In the genomic region with DNA sequence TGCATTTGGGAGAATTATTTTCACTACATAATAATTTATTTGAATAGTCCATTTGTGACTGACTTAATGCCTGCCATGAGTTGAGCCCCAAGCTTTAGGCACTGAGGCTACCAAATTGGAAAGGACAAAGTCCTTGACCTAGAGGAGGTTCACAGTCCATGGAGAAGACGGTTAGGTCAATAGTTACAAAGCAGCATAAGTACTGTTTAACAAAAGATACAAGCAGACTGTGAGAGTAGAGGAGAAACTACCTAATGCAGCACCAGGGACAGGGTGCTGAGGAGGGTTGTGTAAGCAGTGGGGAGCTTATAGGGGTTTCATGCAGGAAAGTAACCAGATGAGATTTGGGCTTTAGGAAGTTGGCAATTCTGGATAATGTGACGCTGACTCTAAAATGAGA, we compare ENCODE assay signal across 1 cellular context.
A peak's percentile ranks its signal among the peaks of the same experiment; 100 is the strongest.
TF ChIP-seq lines count a peak whose summit lies in the region.

No MANE protein-coding gene starts in this region.

TF ChIP-seq in HepG2, 621 proteins besides CTCF, POLR2A, EP300 and RAD21 (continued from another document and continues in another):
- TF ChIP-seq, protein P1, sequence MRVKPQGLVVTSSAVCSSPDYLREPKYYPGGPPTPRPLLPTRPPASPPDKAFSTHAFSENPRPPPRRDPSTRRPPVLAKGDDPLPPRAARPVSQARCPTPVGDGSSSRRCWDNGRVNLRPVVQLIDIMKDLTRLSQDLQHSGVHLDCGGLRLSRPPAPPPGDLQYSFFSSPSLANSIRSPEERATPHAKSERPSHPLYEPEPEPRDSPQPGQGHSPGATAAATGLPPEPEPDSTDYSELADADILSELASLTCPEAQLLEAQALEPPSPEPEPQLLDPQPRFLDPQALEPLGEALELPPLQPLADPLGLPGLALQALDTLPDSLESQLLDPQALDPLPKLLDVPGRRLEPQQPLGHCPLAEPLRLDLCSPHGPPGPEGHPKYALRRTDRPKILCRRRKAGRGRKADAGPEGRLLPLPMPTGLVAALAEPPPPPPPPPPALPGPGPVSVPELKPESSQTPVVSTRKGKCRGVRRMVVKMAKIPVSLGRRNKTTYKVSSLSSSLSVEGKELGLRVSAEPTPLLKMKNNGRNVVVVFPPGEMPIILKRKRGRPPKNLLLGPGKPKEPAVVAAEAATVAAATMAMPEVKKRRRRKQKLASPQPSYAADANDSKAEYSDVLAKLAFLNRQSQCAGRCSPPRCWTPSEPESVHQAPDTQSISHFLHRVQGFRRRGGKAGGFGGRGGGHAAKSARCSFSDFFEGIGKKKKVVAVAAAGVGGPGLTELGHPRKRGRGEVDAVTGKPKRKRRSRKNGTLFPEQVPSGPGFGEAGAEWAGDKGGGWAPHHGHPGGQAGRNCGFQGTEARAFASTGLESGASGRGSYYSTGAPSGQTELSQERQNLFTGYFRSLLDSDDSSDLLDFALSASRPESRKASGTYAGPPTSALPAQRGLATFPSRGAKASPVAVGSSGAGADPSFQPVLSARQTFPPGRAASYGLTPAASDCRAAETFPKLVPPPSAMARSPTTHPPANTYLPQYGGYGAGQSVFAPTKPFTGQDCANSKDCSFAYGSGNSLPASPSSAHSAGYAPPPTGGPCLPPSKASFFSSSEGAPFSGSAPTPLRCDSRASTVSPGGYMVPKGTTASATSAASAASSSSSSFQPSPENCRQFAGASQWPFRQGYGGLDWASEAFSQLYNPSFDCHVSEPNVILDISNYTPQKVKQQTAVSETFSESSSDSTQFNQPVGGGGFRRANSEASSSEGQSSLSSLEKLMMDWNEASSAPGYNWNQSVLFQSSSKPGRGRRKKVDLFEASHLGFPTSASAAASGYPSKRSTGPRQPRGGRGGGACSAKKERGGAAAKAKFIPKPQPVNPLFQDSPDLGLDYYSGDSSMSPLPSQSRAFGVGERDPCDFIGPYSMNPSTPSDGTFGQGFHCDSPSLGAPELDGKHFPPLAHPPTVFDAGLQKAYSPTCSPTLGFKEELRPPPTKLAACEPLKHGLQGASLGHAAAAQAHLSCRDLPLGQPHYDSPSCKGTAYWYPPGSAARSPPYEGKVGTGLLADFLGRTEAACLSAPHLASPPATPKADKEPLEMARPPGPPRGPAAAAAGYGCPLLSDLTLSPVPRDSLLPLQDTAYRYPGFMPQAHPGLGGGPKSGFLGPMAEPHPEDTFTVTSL (CRISPR knock-in tag; IDR thresholded peaks at IDR 0.05; ENCODE audit: borderline replicate concordance), result peak; percentile 86; the same call in 1 of the 2 replicates
- TF ChIP-seq, protein P2, sequence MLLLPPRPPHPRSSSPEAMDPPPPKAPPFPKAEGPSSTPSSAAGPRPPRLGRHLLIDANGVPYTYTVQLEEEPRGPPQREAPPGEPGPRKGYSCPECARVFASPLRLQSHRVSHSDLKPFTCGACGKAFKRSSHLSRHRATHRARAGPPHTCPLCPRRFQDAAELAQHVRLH (CRISPR knock-in tag; IDR thresholded peaks at IDR 0.05; ENCODE audit: borderline replicate concordance, low read depth), result 0 out of 2 replicates have a peak, but pooled peaks have one; percentile 19
- TF ChIP-seq ZFP36L2 (CRISPR knock-in tag; IDR thresholded peaks at IDR 0.05), result no peak
- TF ChIP-seq FOXO1 (CRISPR knock-in tag; IDR thresholded peaks at IDR 0.05), result no peak; the same call in 1 of the 2 replicates
- TF ChIP-seq WIZ (CRISPR knock-in tag; IDR thresholded peaks at IDR 0.05), result no peak
- TF ChIP-seq, protein P3, sequence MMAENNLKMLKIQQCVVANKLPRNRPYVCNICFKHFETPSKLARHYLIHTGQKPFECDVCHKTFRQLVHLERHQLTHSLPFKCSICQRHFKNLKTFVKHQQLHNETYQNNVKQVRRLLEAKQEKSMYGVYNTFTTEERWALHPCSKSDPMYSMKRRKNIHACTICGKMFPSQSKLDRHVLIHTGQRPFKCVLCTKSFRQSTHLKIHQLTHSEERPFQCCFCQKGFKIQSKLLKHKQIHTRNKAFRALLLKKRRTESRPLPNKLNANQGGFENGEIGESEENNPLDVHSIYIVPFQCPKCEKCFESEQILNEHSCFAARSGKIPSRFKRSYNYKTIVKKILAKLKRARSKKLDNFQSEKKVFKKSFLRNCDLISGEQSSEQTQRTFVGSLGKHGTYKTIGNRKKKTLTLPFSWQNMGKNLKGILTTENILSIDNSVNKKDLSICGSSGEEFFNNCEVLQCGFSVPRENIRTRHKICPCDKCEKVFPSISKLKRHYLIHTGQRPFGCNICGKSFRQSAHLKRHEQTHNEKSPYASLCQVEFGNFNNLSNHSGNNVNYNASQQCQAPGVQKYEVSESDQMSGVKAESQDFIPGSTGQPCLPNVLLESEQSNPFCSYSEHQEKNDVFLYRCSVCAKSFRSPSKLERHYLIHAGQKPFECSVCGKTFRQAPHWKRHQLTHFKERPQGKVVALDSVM (CRISPR knock-in tag; IDR thresholded peaks at IDR 0.05), result no peak
- TF ChIP-seq, protein P4, sequence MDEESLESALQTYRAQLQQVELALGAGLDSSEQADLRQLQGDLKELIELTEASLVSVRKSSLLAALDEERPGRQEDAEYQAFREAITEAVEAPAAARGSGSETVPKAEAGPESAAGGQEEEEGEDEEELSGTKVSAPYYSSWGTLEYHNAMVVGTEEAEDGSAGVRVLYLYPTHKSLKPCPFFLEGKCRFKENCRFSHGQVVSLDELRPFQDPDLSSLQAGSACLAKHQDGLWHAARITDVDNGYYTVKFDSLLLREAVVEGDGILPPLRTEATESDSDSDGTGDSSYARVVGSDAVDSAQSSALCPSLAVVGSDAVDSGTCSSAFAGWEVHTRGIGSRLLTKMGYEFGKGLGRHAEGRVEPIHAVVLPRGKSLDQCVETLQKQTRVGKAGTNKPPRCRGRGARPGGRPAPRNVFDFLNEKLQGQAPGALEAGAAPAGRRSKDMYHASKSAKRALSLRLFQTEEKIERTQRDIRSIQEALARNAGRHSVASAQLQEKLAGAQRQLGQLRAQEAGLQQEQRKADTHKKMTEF (CRISPR knock-in tag; IDR thresholded peaks at IDR 0.05), result peak; percentile 44; the same call in 1 of the 2 replicates
- no peak for TF ChIP-seq CHCHD3 (CRISPR knock-in tag; IDR thresholded peaks at IDR 0.05)
- peak; percentile 70 for TF ChIP-seq HDAC1 (CRISPR knock-in tag; IDR thresholded peaks at IDR 0.05)
- no peak for TF ChIP-seq SP5 (CRISPR knock-in tag; IDR thresholded peaks at IDR 0.05; ENCODE audit: borderline replicate concordance, low read depth)
- no peak for TF ChIP-seq NCOA1 (CRISPR knock-in tag; IDR thresholded peaks at IDR 0.05)
- TF ChIP-seq, protein P5, sequence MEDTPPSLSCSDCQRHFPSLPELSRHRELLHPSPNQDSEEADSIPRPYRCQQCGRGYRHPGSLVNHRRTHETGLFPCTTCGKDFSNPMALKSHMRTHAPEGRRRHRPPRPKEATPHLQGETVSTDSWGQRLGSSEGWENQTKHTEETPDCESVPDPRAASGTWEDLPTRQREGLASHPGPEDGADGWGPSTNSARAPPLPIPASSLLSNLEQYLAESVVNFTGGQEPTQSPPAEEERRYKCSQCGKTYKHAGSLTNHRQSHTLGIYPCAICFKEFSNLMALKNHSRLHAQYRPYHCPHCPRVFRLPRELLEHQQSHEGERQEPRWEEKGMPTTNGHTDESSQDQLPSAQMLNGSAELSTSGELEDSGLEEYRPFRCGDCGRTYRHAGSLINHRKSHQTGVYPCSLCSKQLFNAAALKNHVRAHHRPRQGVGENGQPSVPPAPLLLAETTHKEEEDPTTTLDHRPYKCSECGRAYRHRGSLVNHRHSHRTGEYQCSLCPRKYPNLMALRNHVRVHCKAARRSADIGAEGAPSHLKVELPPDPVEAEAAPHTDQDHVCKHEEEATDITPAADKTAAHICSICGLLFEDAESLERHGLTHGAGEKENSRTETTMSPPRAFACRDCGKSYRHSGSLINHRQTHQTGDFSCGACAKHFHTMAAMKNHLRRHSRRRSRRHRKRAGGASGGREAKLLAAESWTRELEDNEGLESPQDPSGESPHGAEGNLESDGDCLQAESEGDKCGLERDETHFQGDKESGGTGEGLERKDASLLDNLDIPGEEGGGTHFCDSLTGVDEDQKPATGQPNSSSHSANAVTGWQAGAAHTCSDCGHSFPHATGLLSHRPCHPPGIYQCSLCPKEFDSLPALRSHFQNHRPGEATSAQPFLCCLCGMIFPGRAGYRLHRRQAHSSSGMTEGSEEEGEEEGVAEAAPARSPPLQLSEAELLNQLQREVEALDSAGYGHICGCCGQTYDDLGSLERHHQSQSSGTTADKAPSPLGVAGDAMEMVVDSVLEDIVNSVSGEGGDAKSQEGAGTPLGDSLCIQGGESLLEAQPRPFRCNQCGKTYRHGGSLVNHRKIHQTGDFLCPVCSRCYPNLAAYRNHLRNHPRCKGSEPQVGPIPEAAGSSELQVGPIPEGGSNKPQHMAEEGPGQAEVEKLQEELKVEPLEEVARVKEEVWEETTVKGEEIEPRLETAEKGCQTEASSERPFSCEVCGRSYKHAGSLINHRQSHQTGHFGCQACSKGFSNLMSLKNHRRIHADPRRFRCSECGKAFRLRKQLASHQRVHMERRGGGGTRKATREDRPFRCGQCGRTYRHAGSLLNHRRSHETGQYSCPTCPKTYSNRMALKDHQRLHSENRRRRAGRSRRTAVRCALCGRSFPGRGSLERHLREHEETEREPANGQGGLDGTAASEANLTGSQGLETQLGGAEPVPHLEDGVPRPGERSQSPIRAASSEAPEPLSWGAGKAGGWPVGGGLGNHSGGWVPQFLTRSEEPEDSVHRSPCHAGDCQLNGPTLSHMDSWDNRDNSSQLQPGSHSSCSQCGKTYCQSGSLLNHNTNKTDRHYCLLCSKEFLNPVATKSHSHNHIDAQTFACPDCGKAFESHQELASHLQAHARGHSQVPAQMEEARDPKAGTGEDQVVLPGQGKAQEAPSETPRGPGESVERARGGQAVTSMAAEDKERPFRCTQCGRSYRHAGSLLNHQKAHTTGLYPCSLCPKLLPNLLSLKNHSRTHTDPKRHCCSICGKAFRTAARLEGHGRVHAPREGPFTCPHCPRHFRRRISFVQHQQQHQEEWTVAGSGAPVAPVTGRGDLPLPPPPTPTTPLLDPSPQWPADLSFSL (CRISPR knock-in tag; IDR thresholded peaks at IDR 0.05), result no peak
- TF ChIP-seq LCORL (IDR thresholded peaks at IDR 0.05), result no peak
- TF ChIP-seq LCORL (CRISPR knock-in tag; IDR thresholded peaks at IDR 0.05), result peak; percentile 83
- TF ChIP-seq ZNF383 (CRISPR knock-in tag; IDR thresholded peaks at IDR 0.05; ENCODE audit: borderline replicate concordance), result no peak
- TF ChIP-seq, protein P6, sequence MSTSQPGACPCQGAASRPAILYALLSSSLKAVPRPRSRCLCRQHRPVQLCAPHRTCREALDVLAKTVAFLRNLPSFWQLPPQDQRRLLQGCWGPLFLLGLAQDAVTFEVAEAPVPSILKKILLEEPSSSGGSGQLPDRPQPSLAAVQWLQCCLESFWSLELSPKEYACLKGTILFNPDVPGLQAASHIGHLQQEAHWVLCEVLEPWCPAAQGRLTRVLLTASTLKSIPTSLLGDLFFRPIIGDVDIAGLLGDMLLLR (CRISPR knock-in tag; IDR thresholded peaks at IDR 0.05), result no peak
- TF ChIP-seq ZSCAN9 (CRISPR knock-in tag; IDR thresholded peaks at IDR 0.05; ENCODE audit: borderline replicate concordance), result no peak
- no peak for TF ChIP-seq RBM39 (IDR thresholded peaks at IDR 0.05; ENCODE audit: low read depth, low read length, poor library complexity, severe bottlenecking)
- no peak for TF ChIP-seq ZNF10 (CRISPR knock-in tag; IDR thresholded peaks at IDR 0.05; ENCODE audit: borderline replicate concordance, low read depth)
- no peak for TF ChIP-seq DNMT1 (CRISPR knock-in tag; IDR thresholded peaks at IDR 0.05)
- TF ChIP-seq MIXL1 (CRISPR knock-in tag; IDR thresholded peaks at IDR 0.05), result peak; percentile 86
- TF ChIP-seq, protein P7, sequence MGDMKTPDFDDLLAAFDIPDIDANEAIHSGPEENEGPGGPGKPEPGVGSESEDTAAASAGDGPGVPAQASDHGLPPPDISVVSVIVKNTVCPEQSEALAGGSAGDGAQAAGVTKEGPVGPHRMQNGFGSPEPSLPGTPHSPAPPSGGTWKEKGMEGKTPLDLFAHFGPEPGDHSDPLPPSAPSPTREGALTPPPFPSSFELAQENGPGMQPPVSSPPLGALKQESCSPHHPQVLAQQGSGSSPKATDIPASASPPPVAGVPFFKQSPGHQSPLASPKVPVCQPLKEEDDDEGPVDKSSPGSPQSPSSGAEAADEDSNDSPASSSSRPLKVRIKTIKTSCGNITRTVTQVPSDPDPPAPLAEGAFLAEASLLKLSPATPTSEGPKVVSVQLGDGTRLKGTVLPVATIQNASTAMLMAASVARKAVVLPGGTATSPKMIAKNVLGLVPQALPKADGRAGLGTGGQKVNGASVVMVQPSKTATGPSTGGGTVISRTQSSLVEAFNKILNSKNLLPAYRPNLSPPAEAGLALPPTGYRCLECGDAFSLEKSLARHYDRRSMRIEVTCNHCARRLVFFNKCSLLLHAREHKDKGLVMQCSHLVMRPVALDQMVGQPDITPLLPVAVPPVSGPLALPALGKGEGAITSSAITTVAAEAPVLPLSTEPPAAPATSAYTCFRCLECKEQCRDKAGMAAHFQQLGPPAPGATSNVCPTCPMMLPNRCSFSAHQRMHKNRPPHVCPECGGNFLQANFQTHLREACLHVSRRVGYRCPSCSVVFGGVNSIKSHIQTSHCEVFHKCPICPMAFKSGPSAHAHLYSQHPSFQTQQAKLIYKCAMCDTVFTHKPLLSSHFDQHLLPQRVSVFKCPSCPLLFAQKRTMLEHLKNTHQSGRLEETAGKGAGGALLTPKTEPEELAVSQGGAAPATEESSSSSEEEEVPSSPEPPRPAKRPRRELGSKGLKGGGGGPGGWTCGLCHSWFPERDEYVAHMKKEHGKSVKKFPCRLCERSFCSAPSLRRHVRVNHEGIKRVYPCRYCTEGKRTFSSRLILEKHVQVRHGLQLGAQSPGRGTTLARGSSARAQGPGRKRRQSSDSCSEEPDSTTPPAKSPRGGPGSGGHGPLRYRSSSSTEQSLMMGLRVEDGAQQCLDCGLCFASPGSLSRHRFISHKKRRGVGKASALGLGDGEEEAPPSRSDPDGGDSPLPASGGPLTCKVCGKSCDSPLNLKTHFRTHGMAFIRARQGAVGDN (CRISPR knock-in tag; IDR thresholded peaks at IDR 0.05), result no peak
- TF ChIP-seq MXI1 (IDR thresholded peaks at IDR 0.05; ENCODE audit: borderline replicate concordance, low read depth, low read length), result no peak
- TF ChIP-seq, protein P8, sequence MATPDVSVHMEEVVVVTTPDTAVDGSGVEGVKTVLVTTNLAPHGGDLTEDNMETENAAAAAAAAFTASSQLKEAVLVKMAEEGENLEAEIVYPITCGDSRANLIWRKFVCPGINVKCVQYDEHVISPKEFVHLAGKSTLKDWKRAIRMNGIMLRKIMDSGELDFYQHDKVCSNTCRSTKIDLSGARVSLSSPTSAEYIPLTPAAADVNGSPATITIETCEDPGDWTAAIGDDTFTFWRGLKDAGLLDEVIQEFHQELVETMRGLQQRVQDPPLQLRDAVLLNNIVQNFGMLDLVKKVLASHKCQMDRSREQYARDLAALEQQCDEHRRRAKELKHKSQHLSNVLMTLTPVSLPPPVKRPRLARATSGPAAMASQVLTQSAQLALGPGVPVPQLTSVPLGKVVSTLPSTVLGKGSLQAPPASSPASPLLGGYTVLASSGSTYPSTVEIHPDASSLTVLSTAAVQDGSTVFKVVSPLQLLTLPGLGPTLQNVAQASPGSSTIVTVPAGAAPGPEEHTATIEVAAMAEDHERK (CRISPR knock-in tag; IDR thresholded peaks at IDR 0.05; ENCODE audit: low read depth), result no peak
- TF ChIP-seq RXRB (CRISPR knock-in tag; IDR thresholded peaks at IDR 0.05; ENCODE audit: borderline replicate concordance), result peak; percentile 84
- TF ChIP-seq ZNF33A (CRISPR knock-in tag; IDR thresholded peaks at IDR 0.05; ENCODE audit: borderline replicate concordance), result no peak
- no peak for TF ChIP-seq ZNF12 (CRISPR knock-in tag; IDR thresholded peaks at IDR 0.05)
- peak; percentile 34; the same call in 1 of the 2 replicates for TF ChIP-seq CEBPB (IDR thresholded peaks at IDR 0.05; ENCODE audit: borderline replicate concordance, low read depth, low read length)
- no peak for TF ChIP-seq THAP11 (CRISPR knock-in tag; IDR thresholded peaks at IDR 0.05)
